In the genomic region with DNA sequence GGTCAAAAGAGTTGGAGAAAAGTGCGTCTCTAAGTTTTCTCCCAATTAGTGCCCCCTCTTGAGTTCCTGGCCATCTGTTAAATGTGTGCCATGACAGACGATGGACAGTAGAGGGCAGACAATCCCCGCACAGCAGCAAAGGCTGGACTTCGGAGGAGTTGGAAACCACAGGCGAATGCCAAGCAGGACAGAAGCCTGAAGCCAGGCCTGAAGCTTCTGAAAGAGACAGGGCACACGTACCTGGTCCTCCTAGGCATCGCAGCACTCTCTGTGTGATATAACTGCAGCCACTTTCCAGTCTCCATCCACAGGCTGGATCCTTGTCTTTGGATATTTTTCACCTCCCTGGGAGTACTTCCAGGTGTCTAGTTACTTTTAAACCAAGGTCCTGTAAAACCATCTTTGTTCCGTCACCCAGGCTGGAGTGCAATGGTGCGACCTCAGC, we compare ENCODE assay signal across 8 cellular contexts. TPM values are rescaled to one million over a fixed set of nuclear protein-coding genes. Genes with fewer than 3 reads are reported as not detected.
DNase-seq lines count a peak whose midpoint lies in the region; ATAC-seq, FAIRE-seq and TF ChIP-seq lines count a peak whose summit lies in the region.

No MANE protein-coding gene starts in this region.

- intact Hi-C loops in cardiac septum (cut with DNase I) = loop anchor here (5.0 to 10.0 kb wide), 3 partner anchors 176 to 346 kb away; a partner anchor contains a TSS

- no peak overlapping the region for H3K4me3 ChIP-seq in parathyroid adenoma (ENCODE audit: low read depth, low read length)

- H3K9ac ChIP-seq in parathyroid adenoma = no peak overlapping the region

- H2AFZ ChIP-seq in parathyroid adenoma = peak overlapping the region; percentile 1

- DNase-seq in Daoy (ENCODE audit: low read depth) = peak; percentile 84
- DNase-seq in HuH-7.5 (ENCODE audit: low spot score) = peak; percentile 71
- peak; percentile 61 for DNase-seq in RCC 7860 (ENCODE audit: low spot score)
- peak; percentile 74 for DNase-seq in amniotic epithelial cell (ENCODE audit: low read depth)
- peak; percentile 86 for DNase-seq in cardiac septum (ENCODE audit: low spot score)

- H3K4me1 ChIP-seq in parathyroid adenoma = no peaks in the 10 kb centered on the region

- H3K27ac ChIP-seq in parathyroid adenoma = no peak overlapping the region

- no peak for ATAC-seq in HG03460 (IDR thresholded peaks at IDR 0.05; ENCODE audit: unreplicated experiment)
- ATAC-seq in HG02571 (IDR thresholded peaks at IDR 0.05; ENCODE audit: unreplicated experiment) = no peak

- no peaks in the 10 kb centered on the region for H3K79me2 ChIP-seq in parathyroid adenoma

- peak; percentile 46 for FAIRE-seq in RCC 7860 (lab: Jason Lieb, UNC)

- H3K36me3 ChIP-seq in parathyroid adenoma (ENCODE audit: control insufficient read depth, insufficient read depth, low read length) = no peaks in the 10 kb centered on the region

- H3K27me3 ChIP-seq in parathyroid adenoma (ENCODE audit: control insufficient read depth, insufficient read depth, low read length) = no peaks in the 10 kb centered on the region

- H3K9me3 ChIP-seq in parathyroid adenoma (ENCODE audit: control insufficient read depth, low read length) = no peaks in the 10 kb centered on the region

- H3K4me2 ChIP-seq in parathyroid adenoma (ENCODE audit: low read length) = no peak overlapping the region

- TF ChIP-seq CTCF in parathyroid adenoma (IDR thresholded peaks at IDR 0.05) = peak; percentile 92

RNA-seq across cellular contexts. Expression of a gene that starts 14.5 kb away (rescaled TPM):
- 0.06 and 0.71 TPM in 2 replicates for total RNA-seq in Daoy (2014; rRNA removed; shearing (Covaris generic))
- 0.48 TPM for total RNA-seq in cardiac septum

RNA-seq across cellular contexts. Expression of a gene that starts 14.7 kb away (rescaled TPM):
- 32.0 and 36.5 TPM in 2 replicates for total RNA-seq in Daoy (2014; rRNA removed; shearing (Covaris generic))
- 15.6 TPM for total RNA-seq in cardiac septum

RNA-seq across cellular contexts. Expression of a gene that starts 25.2 kb away (rescaled TPM):
- 258 and 269 TPM in 2 replicates for total RNA-seq in Daoy (2014; rRNA removed; shearing (Covaris generic))
- 51.0 TPM for total RNA-seq in cardiac septum

RNA-seq across cellular contexts. Expression of a gene that starts 25.6 kb away (rescaled TPM):
- 16.1 and 18.4 TPM in 2 replicates for total RNA-seq in Daoy (2014; rRNA removed; shearing (Covaris generic))
- total RNA-seq in cardiac septum = 7.8 TPM

RNA-seq across cellular contexts. Expression of a gene that starts 47.1 kb away (rescaled TPM):
- not detected in 2 replicates for total RNA-seq in Daoy (2014; rRNA removed; shearing (Covaris generic))
- total RNA-seq in cardiac septum = 0.11 TPM
